Comparison of ENCODE assay signal across 22 cellular contexts in genomic region chr1:145847827-145848226, GRCh38. TPM values are rescaled to one million over a fixed set of nuclear protein-coding genes. Genes with fewer than 3 reads are reported as not detected.
"Had no signal": no experiment of that assay in that cellular context is flagged by ENCODE, and none has a peak within 500 bp of the region (broad histone marks: within the 10 kb centered on the region; RNA-seq: fewer than 3 reads in every experiment).

No MANE protein-coding gene starts in this region.

- H3K9me3 ChIP-seq: adrenal gland, MG63 had no signal

- H3K27ac ChIP-seq: adrenal gland had no signal

- H3K4me3 Mint-ChIP-seq: activated CD4-positive, alpha-beta T cell treated with anti-CD3 and anti-CD28 coated beads, Interleukin-2, amount 10 ng/mL, durations not matched to agents 24 days and 14 days; activated naive CD8-positive, alpha-beta T cell treated with anti-CD3 and anti-CD28 coated beads, Interleukin-2, amount 10 ng/mL, durations not matched to agents 7 days and 5 days; T-helper 1 cell treated with Interleukin-12 subunit alpha and Interleukin-12 subunit beta and Interleukin-4 antibody, amounts not matched to agents 30 μg/mL and 1 μg/mL, for 36 hours had no signal

- ATAC-seq: activated CD4-positive, CD25-positive, alpha-beta regulatory T cell treated with anti-CD3 and anti-CD28 coated beads, Interleukin-2, amount 50 U/mL, for 24 hours; PC-3 had no signal

- H3K27ac Mint-ChIP-seq: activated naive CD8-positive, alpha-beta T cell treated with anti-CD3 and anti-CD28 coated beads, Interleukin-2, amount 10 ng/mL, durations not matched to agents 7 days and 5 days; T-helper 1 cell treated with Interleukin-12 subunit alpha and Interleukin-12 subunit beta and Interleukin-4 antibody, amounts not matched to agents 30 μg/mL and 1 μg/mL, for 36 hours had no signal

- H3K4me3 ChIP-seq: adrenal gland, MG63 had no signal

- H3K9me3 Mint-ChIP-seq: activated CD4-positive, alpha-beta T cell treated with anti-CD3 and anti-CD28 coated beads, Interleukin-2, amount 10 ng/mL, durations not matched to agents 24 days and 14 days; activated naive CD8-positive, alpha-beta T cell treated with anti-CD3 and anti-CD28 coated beads, Interleukin-2, amount 10 ng/mL, durations not matched to agents 7 days and 5 days; T-helper 1 cell treated with Interleukin-12 subunit alpha and Interleukin-12 subunit beta and Interleukin-4 antibody, amounts not matched to agents 30 μg/mL and 1 μg/mL, for 36 hours had no signal

- DNase-seq: activated CD4-positive, alpha-beta T cell treated with anti-CD3 and anti-CD28 coated beads, Interleukin-2, amount 10 ng/mL, durations not matched to agents 24 days and 14 days; activated CD4-positive, alpha-beta T cell treated with anti-CD3 and anti-CD28 coated beads, Interleukin-2, amount 50 U/mL, for 48 hours; activated naive CD4-positive, alpha-beta T cell treated with anti-CD3 and anti-CD28 coated beads, Interleukin-2, amount 50 U/mL, for 16 hours; activated naive CD8-positive, alpha-beta T cell treated with anti-CD3 and anti-CD28 coated beads, Interleukin-2, amount 10 ng/mL, durations not matched to agents 7 days and 5 days; activated T-cell treated with anti-CD3 and anti-CD28 coated beads for 4 hours; adrenal gland; anterior cingulate cortex; central memory CD4-positive, alpha-beta T cell; MG63; MV-4-11; NCI-H1092 treated with DMSO at 0.1 percent for 48 hours; NCI-H1417 treated with DMSO at 0.1 percent for 48 hours; NCI-H1694; NCI-H2029 treated with DMSO at 0.1 percent for 48 hours; NCI-H345; NCI-H510A treated with DMSO at 0.1 percent for 48 hours; NCI-H69; PC-3; SHP77 treated with DMSO at 0.1 percent for 48 hours had no signal

- H3K27me3 Mint-ChIP-seq: activated CD4-positive, alpha-beta T cell treated with anti-CD3 and anti-CD28 coated beads, Interleukin-2, amount 10 ng/mL, durations not matched to agents 24 days and 14 days; activated naive CD8-positive, alpha-beta T cell treated with anti-CD3 and anti-CD28 coated beads, Interleukin-2, amount 10 ng/mL, durations not matched to agents 7 days and 5 days had no signal

- H3K27me3 ChIP-seq: adrenal gland, MG63 had no signal

RNA-seq across cellular contexts. Expression of gene ANKRD35, which starts 37.8 kb away (rescaled TPM):
- total RNA-seq: SK-MEL-5 had no signal
